Comparison of ENCODE assay signal across 31 cellular contexts in the genomic region with DNA sequence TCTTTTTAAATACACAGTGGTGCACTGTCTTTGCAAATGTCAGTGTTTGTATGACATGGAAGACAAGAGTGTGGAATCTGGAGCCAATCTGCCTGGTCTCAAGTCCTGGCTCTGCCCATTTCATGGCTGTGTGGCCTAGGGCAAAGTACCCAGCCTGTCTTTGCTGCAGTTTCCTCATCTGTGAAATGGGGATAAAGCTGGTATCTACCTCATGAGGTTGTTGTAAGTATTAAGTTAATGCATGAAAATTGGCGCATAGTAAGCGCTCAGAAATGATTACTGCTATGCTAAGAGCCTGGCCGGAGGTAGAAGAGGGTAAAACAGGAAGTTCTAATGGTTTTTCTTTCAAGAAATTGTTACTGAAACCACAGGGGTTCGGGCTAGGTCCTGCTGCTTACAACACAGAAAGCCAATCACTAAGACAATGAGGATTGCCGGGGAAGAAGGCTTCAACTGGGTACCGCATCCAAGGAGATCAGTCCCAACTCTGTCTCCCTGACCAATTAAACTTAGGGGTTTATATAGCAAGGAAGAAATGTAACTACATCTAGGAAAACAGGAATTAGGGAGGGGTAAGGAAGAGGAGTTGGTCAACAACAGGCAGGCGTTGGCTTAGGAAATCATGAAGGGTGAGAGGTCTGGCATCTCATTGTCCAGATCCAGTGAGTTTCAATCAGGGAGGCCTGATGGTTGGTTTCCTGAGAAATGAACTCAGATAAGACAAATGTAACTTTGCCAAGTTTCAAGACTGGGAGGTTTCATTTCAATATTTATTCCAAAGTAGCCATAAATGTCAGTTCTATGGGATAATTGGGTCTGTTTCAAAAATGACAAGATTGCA. TPM values are rescaled to one million over a fixed set of nuclear protein-coding genes. Genes with fewer than 3 reads are reported as not detected.
DNase-seq lines count a peak whose midpoint lies in the region; ATAC-seq, FAIRE-seq and TF ChIP-seq lines count a peak whose summit lies in the region.
"Had no signal": no experiment of that assay in that cellular context is flagged by ENCODE, and none has a peak within 500 bp of the region (broad histone marks: within the 10 kb centered on the region; RNA-seq: fewer than 3 reads in every experiment).

No MANE protein-coding gene starts in this region.

- BruUV-seq in A673 (replicated peaks; lab: Mats Ljungman, UMichigan) = no TSS peak
- no TSS peak for BruUV-seq in K562 (replicated peaks; lab: Mats Ljungman, UMichigan)

- H3K4me1 ChIP-seq in A673 (ENCODE audit: insufficient read depth, low read length, poor library complexity, severe bottlenecking) (no peaks in the 10 kb centered on the region), K562 (replicated peaks in 1 of 2; ENCODE audit: control insufficient read depth in 2 of 2, insufficient read depth in 2 of 2, low read length in 2 of 2) (no peaks in the 10 kb centered on the region), lower lobe of right lung (peaks cover 30% of the 10 kb centered on the region)
- H3K4me1 ChIP-seq in effector memory CD4-positive, alpha-beta T cell (ENCODE audit: control insufficient read depth, insufficient read depth, low read length, poor library complexity, severe bottlenecking) = no peaks in the 10 kb centered on the region
- H3K4me1 ChIP-seq: foreskin keratinocyte, pancreas had no signal

- no peak overlapping the region for H3K4me2 ChIP-seq in K562 (ENCODE audit: insufficient read depth, low read length)

- ATAC-seq in K562 = no peak
- no peak for ATAC-seq in lower lobe of right lung
- ATAC-seq: activated T-cell treated with anti-CD3 and anti-CD28 coated beads, Interleukin-2, amount 50 U/mL, for 72 hours; foreskin keratinocyte; PC-3 had no signal

- no peaks in the 10 kb centered on the region for H3K27me3 ChIP-seq in A673 (replicated peaks; ENCODE audit: insufficient read depth, low read depth, low read length, poor library complexity)
- H3K27me3 ChIP-seq in K562 (ENCODE audit: control insufficient read depth in 2 of 2, insufficient read depth in 2 of 2, low read length in 2 of 2) = peaks cover 38 to 52% of the 10 kb centered on the region in 2 experiments; a peak in 4 of 5 replicates
- no peaks in the 10 kb centered on the region for H3K27me3 ChIP-seq in lower lobe of right lung (ENCODE audit: low read depth)
- no peaks in the 10 kb centered on the region for H3K27me3 ChIP-seq in effector memory CD4-positive, alpha-beta T cell (replicated peaks; ENCODE audit: control insufficient read depth, insufficient read depth, low read length, poor library complexity, severe bottlenecking)
- H3K27me3 ChIP-seq: foreskin keratinocyte, pancreas had no signal

- H3K27ac ChIP-seq in A673 (ENCODE audit: low read depth, low read length, poor library complexity, severe bottlenecking) (no peak overlapping the region), K562 (ENCODE audit: extremely low read depth, low read depth, low read length) (no peak overlapping the region), lower lobe of right lung (peak overlapping the region; percentile 8)
- H3K27ac ChIP-seq in effector memory CD4-positive, alpha-beta T cell (ENCODE audit: insufficient read depth, low read length, poor library complexity, severe bottlenecking) = no peak overlapping the region
- H3K27ac ChIP-seq: foreskin keratinocyte, pancreas had no signal

- TF ChIP-seq EP300 in K562 (IDR thresholded peaks at IDR 0.05; ENCODE audit: low read length) = no peak

- intact Hi-C loops in A673 (cut with micrococcal nuclease; ENCODE audit: unreplicated experiment) (no loop called here), K562 (cut with micrococcal nuclease) (no loop called here), lower lobe of right lung (cut with DNase I) (no loop called here)

- in situ Hi-C loops in K562 (cut with MboI) = no loop called here

- FAIRE-seq in K562 (lab: Jason Lieb, UNC) = no peak
- FAIRE-seq: bronchial epithelial cell, colon, H1, pancreas had no signal

- H3K9me3 ChIP-seq in A673 (ENCODE audit: low read depth, low read length, poor library complexity, severe bottlenecking) = no peaks in the 10 kb centered on the region
- H3K9me3 ChIP-seq in K562 (replicated peaks; ENCODE audit: control insufficient read depth, insufficient read depth, low read depth, low read length) = no peaks in the 10 kb centered on the region
- H3K9me3 ChIP-seq in lower lobe of right lung = no peaks in the 10 kb centered on the region
- H3K9me3 ChIP-seq in effector memory CD4-positive, alpha-beta T cell (ENCODE audit: control insufficient read depth, low read length) = no peaks in the 10 kb centered on the region
- H3K9me3 ChIP-seq: pancreas had no signal

- TF ChIP-seq CTCF in A673 (conservative IDR thresholded peaks at IDR 0.05; ENCODE audit: low read depth, low read length) (no peak), K562 (IDR thresholded peaks at IDR 0.05 in 2 of 3, conservative IDR thresholded peaks at IDR 0.05 in 1 of 3; ENCODE audit: insufficient read depth in 2 of 3, low read depth in 1 of 3, low read length in 3 of 3) (no peak), lower lobe of right lung (IDR thresholded peaks at IDR 0.05) (no peak)

- TF ChIP-seq RAD21 in K562 (CRISPR knock-in tag; conservative IDR thresholded peaks at IDR 0.05 in 1 of 2, IDR thresholded peaks at IDR 0.05 in 1 of 2) = no peak

- POLR2A ChIA-PET in A673 (lab: Charles Lee; ENCODE audit: low non-redundant PET) = interaction anchor here (0.6 kb wide), 1 partner anchor 299 kb away, joined by 4 read pairs; no protein-coding TSS in a partner anchor
- POLR2A ChIA-PET in K562 (lab: Yijun Ruan, JAX) = interaction anchor here (0.7 kb wide), 1 partner anchor 39 kb away, joined by 3 read pairs; no protein-coding TSS in a partner anchor

- H3K9me1 ChIP-seq in K562 (ENCODE audit: control insufficient read depth, insufficient read depth, low read length) = no peaks in the 10 kb centered on the region

- H3K9ac ChIP-seq in K562 (ENCODE audit: insufficient read depth in 1 of 2, low read depth in 2 of 2, low read length in 2 of 2) = no peak overlapping the region

- CTCF ChIA-PET in A673 (lab: Charles Lee) = no interaction called here
- CTCF ChIA-PET in K562 (lab: Yijun Ruan, JAX; ENCODE audit: low intra/inter-chr PET ratio) = interaction anchor here (0.6 kb wide), 1 partner anchor 1530 kb away, joined by 3 read pairs; no protein-coding TSS in a partner anchor

- H3K79me2 ChIP-seq in K562 (ENCODE audit: control insufficient read depth, insufficient read depth, low read length) = no peaks in the 10 kb centered on the region

- no peaks in the 10 kb centered on the region for H3K36me3 ChIP-seq in A673 (ENCODE audit: insufficient read depth, low read length, poor library complexity, severe bottlenecking)
- H3K36me3 ChIP-seq in K562 (ENCODE audit: control insufficient read depth, insufficient read depth, low read length) = no peaks in the 10 kb centered on the region
- no peaks in the 10 kb centered on the region for H3K36me3 ChIP-seq in lower lobe of right lung
- no peaks in the 10 kb centered on the region for H3K36me3 ChIP-seq in effector memory CD4-positive, alpha-beta T cell (ENCODE audit: control insufficient read depth, insufficient read depth, low read length)
- H3K36me3 ChIP-seq: pancreas had no signal

- H2AFZ ChIP-seq in K562 (ENCODE audit: low read depth, low read length) = no peak overlapping the region

- TF ChIP-seq POLR2A in K562 (conservative IDR thresholded peaks at IDR 0.05) = no peak

- WGBS in K562 (ENCODE audit: insufficient coverage, low coverage, missing lambda C conversion rate) = 9% methylated on average over 7 of the region's 7 CpGs

- no peak overlapping the region for H3K4me3 ChIP-seq in A673 (ENCODE audit: low read depth, low read length, poor library complexity, severe bottlenecking)
- H3K4me3 ChIP-seq in K562 = no peak overlapping the region
- no peak overlapping the region for H3K4me3 ChIP-seq in lower lobe of right lung
- no peak overlapping the region for H3K4me3 ChIP-seq in effector memory CD4-positive, alpha-beta T cell (ENCODE audit: insufficient read depth, low read depth, low read length, poor library complexity, severe bottlenecking)
- H3K4me3 ChIP-seq: pancreas had no signal

- DNase-seq in A673 (ENCODE audit: low spot score) (peak; percentile 76), MV-4-11 (lab: John Stamatoyannopoulos, UW) (peak; percentile 57), K562 (ENCODE audit: extremely low read depth in 1 of 4, low spot score in 3 of 4) (no peak), lower lobe of right lung (no peak), AG08395 (ENCODE audit: low spot score) (no peak), GOT3 (lab: John Stamatoyannopoulos, UW) (no peak), GDM1 (lab: John Stamatoyannopoulos, UW) (no peak)
- DNase-seq in effector memory CD4-positive, alpha-beta T cell = no peak
- DNase-seq: ACHN; activated B cell treated with CpG ODN at 0.5 μM for 24 hours; activated naive CD4-positive, alpha-beta T cell treated with anti-CD3 and anti-CD28 coated beads for 36 hours; activated T-cell treated with anti-CD3 and anti-CD28 coated beads, Interleukin-2, amount 50 U/mL, for 72 hours; amygdala; C1 segment of cervical spinal cord; COR-L47; DMS53; effector CD8-positive, alpha-beta T cell; erythroblast; foreskin keratinocyte; left cardiac atrium; mesenchymal stem cell; NCI-H1436; NCI-H2081 treated with DMSO at 0.1 percent for 48 hours; NCI-H345; NCI-H748 treated with DMSO at 0.1 percent for 48 hours; pancreas; PC-3; Right ventricle myocardium superior had no signal

- H4K20me1 ChIP-seq in K562 (replicated peaks; ENCODE audit: control insufficient read depth, insufficient read depth, low read length) = no peaks in the 10 kb centered on the region

RNA-seq across cellular contexts. Expression of a gene that starts 56.9 kb away (rescaled TPM):
- 8.7 and 10.0 TPM in 2 replicates for total RNA-seq in A673 (2021)
- 0.11 and 0.12 TPM in 2 replicates for total RNA-seq in K562 (2011; cell fraction: chromatin; rRNA removed; ENCODE audit: low replicate concordance)
- 0.13 and 0.17 TPM in 2 replicates for total RNA-seq in K562 (2011; cell fraction: nucleolus; rRNA removed)
- 0.15 TPM in 2 replicates for total RNA-seq in K562 (2011; cell fraction: nucleoplasm; rRNA removed)
- 0.23 and 0.33 TPM in 2 replicates for total RNA-seq in K562 (2014; rRNA removed)
- 0.13 and 0.15 TPM in 2 replicates for total RNA-seq in K562 (2014; rRNA removed; fragmentation: Illumina TruSeq; extraction: Trizol)
- 1.3 TPM in 2 replicates for total RNA-seq in K562 (2015; rRNA removed; fragmentation: Illumina TruSeq; extraction: Trizol)
- total RNA-seq in K562 (2021) = 0.38 and 0.42 TPM in 2 replicates
- 0.06 and 0.18 TPM in 2 replicates for polyA plus RNA-seq in K562 (2011; rRNA removed)
- polyA plus RNA-seq in K562 (2011; cell fraction: cytosol; rRNA removed) = 0.01 and 0.13 TPM in 2 replicates
- polyA plus RNA-seq in K562 (2011; cell fraction: nucleus; rRNA removed) = 0.04 and 0.20 TPM in 2 replicates
- polyA plus RNA-seq in K562 (2012) = 0.43 and 0.76 TPM in 2 replicates
- polyA plus RNA-seq in K562 (2014; fragmentation: Illumina TruSeq; extraction: Trizol) = 0.17 and 0.18 TPM in 2 replicates
- under 1 TPM; 0.01 to 0.04 TPM for polyA plus RNA-seq in K562 (2014; fragmentation: Nextera tagmentation; extraction: Ambion mirVana)
- 0.07 and 0.34 TPM in 2 replicates for polyA plus RNA-seq in K562 (2014; rRNA removed)
- 0.04 and 0.51 TPM in 2 replicates for polyA minus RNA-seq in K562 (2011; rRNA and poly(A)+ RNA removed)
- polyA minus RNA-seq in K562 (2011; cell fraction: cytosol; rRNA and poly(A)+ RNA removed) = 0.10 and 0.55 TPM in 2 replicates
- polyA minus RNA-seq in K562 (2011; cell fraction: nucleus; rRNA and poly(A)+ RNA removed) = 0.13 and 0.78 TPM in 2 replicates
- total RNA-seq in lower lobe of right lung = 12.0 TPM
- total RNA-seq: activated B cell treated with CpG ODN at 0.5 μM for 24 hours had no signal

Comparison
In these comparisons a context has a peak if more than half of its experiments do, and no peak if none do; other contexts are left out.
1. DNase-seq: peak in A673 (single experiment) and MV-4-11 (single experiment); none in K562 (0 of 4), lower lobe of right lung (single experiment), AG08395 (single experiment), effector memory CD4-positive, alpha-beta T cell (0 of 3), GOT3 (single experiment) and GDM1 (single experiment).